ENCODE assay signal across 12 cellular contexts in the genomic region with DNA sequence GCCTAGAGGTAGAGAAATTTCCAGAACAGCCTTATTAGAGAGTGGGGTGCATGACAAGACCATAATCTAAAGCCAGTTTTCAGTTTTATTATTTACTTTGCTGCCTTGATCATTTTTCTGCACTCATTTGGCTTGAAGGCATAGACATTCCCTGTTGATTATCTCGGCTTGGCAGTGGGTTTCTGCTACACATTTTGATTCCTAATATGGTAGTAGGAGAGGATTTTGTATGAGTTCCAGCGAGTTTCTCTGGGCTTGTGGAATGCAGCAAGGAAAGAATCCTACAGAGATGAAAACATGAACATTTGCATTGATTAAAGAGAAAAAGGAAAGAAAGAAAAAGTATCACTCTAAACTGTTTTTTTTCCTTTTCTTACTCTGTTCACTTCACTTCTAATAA.
DNase-seq lines count a peak whose midpoint lies in the region; ATAC-seq and TF ChIP-seq lines count a peak whose summit lies in the region.
"Had no signal": no experiment of that assay in that cellular context is flagged by ENCODE, and none has a peak within 500 bp of the region (broad histone marks: within the 10 kb centered on the region; RNA-seq: fewer than 3 reads in every experiment).

No MANE protein-coding gene starts in this region.

- in situ Hi-C loops in brain microvascular endothelial cell (cut with HindIII; ENCODE audit: low pct_ligation_motif_present, low sequenced_read_pairs) = loop anchor here (25.0 kb wide), 1 partner anchor 778 kb away; no protein-coding TSS in a partner anchor

- H3K4me3 ChIP-seq in HFF-Myc (replicated peaks; ENCODE audit: low read depth, low read length) (no peak overlapping the region), brain microvascular endothelial cell (ENCODE audit: low read depth, low read length) (no peak overlapping the region), iPS-20b (ENCODE audit: low read length) (no peak overlapping the region), thoracic aorta (peak overlapping the region; percentile 34)
- H3K4me3 ChIP-seq: SJCRH30 had no signal

- H3K4me1 ChIP-seq in iPS-20b (ENCODE audit: insufficient read depth, low read length) (peaks cover 24% of the 10 kb centered on the region), thoracic aorta (ENCODE audit: control insufficient read depth in 1 of 2, low read depth in 2 of 2) (peaks cover 17 to 28% of the 10 kb centered on the region in 2 donors)

- H3K9me3 ChIP-seq in iPS-20b (ENCODE audit: insufficient read depth, low read depth, low read length) (no peaks in the 10 kb centered on the region), thoracic aorta (no peaks in the 10 kb centered on the region)
- H3K9me3 ChIP-seq: SJCRH30 had no signal

- CTCF ChIA-PET in HEK293T (lab: Yijun Ruan, JAX) = no interaction called here

- POLR2A ChIA-PET in HEK293T (lab: Yijun Ruan, JAX) = no interaction called here

- DNase-seq in HFF-Myc (ENCODE audit: extremely low read depth, low read depth) (peak; percentile 52), brain microvascular endothelial cell (peak; percentile 72), thoracic aorta (ENCODE audit: low spot score) (no peak), hepatic stellate cell (ENCODE audit: low spot score) (no peak), LoVo (ENCODE audit: low spot score) (no peak), substantia nigra (lab: John Stamatoyannopoulos, UW) (no peak), HEK293T (ENCODE audit: extremely low spot score) (no peak)
- DNase-seq: activated CD8-positive, alpha-beta T cell treated with anti-CD3 and anti-CD28 coated beads for 36 hours; NCI-H2171; nephron progenitor cell; SJCRH30 had no signal

- H3K27ac ChIP-seq in brain microvascular endothelial cell = peak overlapping the region; percentile 81
- peak overlapping the region; percentile 44 for H3K27ac ChIP-seq in iPS-20b (ENCODE audit: low read length)
- H3K27ac ChIP-seq in thoracic aorta = peak overlapping the region; percentile 69 to 74
- no peak overlapping the region for H3K27ac ChIP-seq in substantia nigra (ENCODE audit: low read depth, low read length, poor library complexity, severe bottlenecking)
- H3K27ac ChIP-seq: SJCRH30 had no signal

- TF ChIP-seq CTCF in HFF-Myc (IDR thresholded peaks at IDR 0.05; ENCODE audit: low read depth, low read length, missing control alignments) = no peak
- no peak for TF ChIP-seq CTCF in brain microvascular endothelial cell (IDR thresholded peaks at IDR 0.05; ENCODE audit: low read depth, low read length, missing control alignments)
- no peak for TF ChIP-seq CTCF in thoracic aorta (IDR thresholded peaks at IDR 0.05)

- no peaks in the 10 kb centered on the region for H3K27me3 ChIP-seq in brain microvascular endothelial cell (replicated peaks)
- H3K27me3 ChIP-seq in iPS-20b (ENCODE audit: insufficient read depth, low read length) = no peaks in the 10 kb centered on the region
- H3K27me3 ChIP-seq in thoracic aorta (replicated peaks; ENCODE audit: insufficient read depth) = no peaks in the 10 kb centered on the region
- H3K27me3 ChIP-seq: SJCRH30 had no signal

- no peak for ATAC-seq in thoracic aorta (ENCODE audit: insufficient number of reproducible peaks, low FRiP score, low read depth)
- ATAC-seq: activated CD8-positive, alpha-beta T cell treated with anti-CD3 and anti-CD28 coated beads for 36 hours had no signal

- peak overlapping the region; percentile 64; the same call in 1 of the 2 replicates for H3K9ac ChIP-seq in iPS-20b (ENCODE audit: low read depth, low read length)

- no peaks in the 10 kb centered on the region for H3K36me3 ChIP-seq in brain microvascular endothelial cell (replicated peaks)
- no peaks in the 10 kb centered on the region for H3K36me3 ChIP-seq in iPS-20b (ENCODE audit: insufficient read depth, low read depth, low read length)
- H3K36me3 ChIP-seq in thoracic aorta = no peaks in the 10 kb centered on the region
- H3K36me3 ChIP-seq: SJCRH30 had no signal

TF ChIP-seq in HEK293T, 16 proteins besides CTCF, POLR2A, EP300 and RAD21:
- TF ChIP-seq FOXA1 (IDR thresholded peaks at IDR 0.05) = no peak
- TF ChIP-seq LEF1 (IDR thresholded peaks at IDR 0.05; ENCODE audit: borderline replicate concordance) = no peak
- TF ChIP-seq FOXM1 (IDR thresholded peaks at IDR 0.05; ENCODE audit: borderline replicate concordance) = no peak
- TF ChIP-seq TARDBP (IDR thresholded peaks at IDR 0.05) = no peak
- TF ChIP-seq L3MBTL2 (conservative IDR thresholded peaks at IDR 0.05) = no peak
- TF ChIP-seq ELF4 (IDR thresholded peaks at IDR 0.05) = no peak
- TF ChIP-seq CTBP1 (IDR thresholded peaks at IDR 0.05; ENCODE audit: borderline replicate concordance) = no peak

Comparison
In these comparisons a context has a peak if more than half of its experiments do, and no peak if none do; other contexts are left out.
1. DNase-seq: peak in HFF-Myc (single experiment) and brain microvascular endothelial cell (single experiment); none in thoracic aorta (single experiment), hepatic stellate cell (single experiment), LoVo (single experiment), substantia nigra (0 of 49) and HEK293T (single experiment).